1 cellular context compared by ENCODE assay signal in genomic region chr5:172788771-172789686, GRCh38.
A peak's percentile ranks its signal among the peaks of the same experiment; 100 is the strongest.
TF ChIP-seq lines count a peak whose summit lies in the region.

No MANE protein-coding gene starts in this region.

TF ChIP-seq in HepG2, 621 proteins besides CTCF, POLR2A, EP300 and RAD21 (continued from another document and continues in another):
- no peak for TF ChIP-seq HMGXB3 (CRISPR knock-in tag; IDR thresholded peaks at IDR 0.05; ENCODE audit: borderline replicate concordance)
- no peak for TF ChIP-seq MAX (IDR thresholded peaks at IDR 0.05)
- TF ChIP-seq HNRNPK (IDR thresholded peaks at IDR 0.05; ENCODE audit: low read depth, low read length, poor library complexity, severe bottlenecking) = no peak
- TF ChIP-seq ZNF878 (CRISPR knock-in tag; IDR thresholded peaks at IDR 0.05) = no peak
- no peak for TF ChIP-seq YY1 (IDR thresholded peaks at IDR 0.05; ENCODE audit: insufficient read depth, insufficient replicate concordance, low read depth, low read length)
- no peak for TF ChIP-seq ZNF136 (CRISPR knock-in tag; IDR thresholded peaks at IDR 0.05; ENCODE audit: low read depth)
- TF ChIP-seq ARNT2 (CRISPR knock-in tag; IDR thresholded peaks at IDR 0.05; ENCODE audit: low read depth) = no peak
- TF ChIP-seq TRAFD1 (CRISPR knock-in tag; IDR thresholded peaks at IDR 0.05; ENCODE audit: borderline replicate concordance) = no peak; the same call in 1 of the 2 replicates
- no peak for TF ChIP-seq NCOA2 (CRISPR knock-in tag; IDR thresholded peaks at IDR 0.05)
- TF ChIP-seq ZNF260 (CRISPR knock-in tag; IDR thresholded peaks at IDR 0.05; ENCODE audit: borderline replicate concordance, low read depth) = no peak
- no peak for TF ChIP-seq HNRNPL (IDR thresholded peaks at IDR 0.05; ENCODE audit: low read depth, low read length)
- no peak for TF ChIP-seq GZF1 (CRISPR knock-in tag; IDR thresholded peaks at IDR 0.05)
- no peak for TF ChIP-seq TOPORS (CRISPR knock-in tag; IDR thresholded peaks at IDR 0.05)
- no peak for TF ChIP-seq RBM39 (IDR thresholded peaks at IDR 0.05; ENCODE audit: low read depth, low read length, poor library complexity, severe bottlenecking)
- TF ChIP-seq HMGA1 (CRISPR knock-in tag; conservative IDR thresholded peaks at IDR 0.05) = no peak
- no peak for TF ChIP-seq YEATS2 (CRISPR knock-in tag; IDR thresholded peaks at IDR 0.05; ENCODE audit: borderline replicate concordance)
- TF ChIP-seq ZFX (CRISPR knock-in tag; IDR thresholded peaks at IDR 0.05; ENCODE audit: low read depth) = peak; percentile 56
- no peak for TF ChIP-seq ZNF275 (CRISPR knock-in tag; IDR thresholded peaks at IDR 0.05; ENCODE audit: borderline replicate concordance)
- TF ChIP-seq KLF11 (CRISPR knock-in tag; IDR thresholded peaks at IDR 0.05) = no peak
- TF ChIP-seq TBL1XR1 (IDR thresholded peaks at IDR 0.05; ENCODE audit: borderline replicate concordance, low read length, partially characterized antibody) = peak; percentile 13
- TF ChIP-seq DNMT3B (CRISPR knock-in tag; conservative IDR thresholded peaks at IDR 0.05) = no peak
- no peak for TF ChIP-seq ZNF816 (CRISPR knock-in tag; IDR thresholded peaks at IDR 0.05; ENCODE audit: borderline replicate concordance)
- no peak for TF ChIP-seq NCOA1 (CRISPR knock-in tag; IDR thresholded peaks at IDR 0.05)
- TF ChIP-seq TCF7 (IDR thresholded peaks at IDR 0.05; ENCODE audit: low read depth) = no peak
- TF ChIP-seq SIX1 (CRISPR knock-in tag; IDR thresholded peaks at IDR 0.05; ENCODE audit: borderline replicate concordance) = no peak
- no peak for TF ChIP-seq MXD1 (CRISPR knock-in tag; IDR thresholded peaks at IDR 0.05)
- TF ChIP-seq NR2F1 (CRISPR knock-in tag; IDR thresholded peaks at IDR 0.05) = peak; percentile 47 to 72; a peak in 3 of 4 replicates
- no peak for TF ChIP-seq RNF2 (conservative IDR thresholded peaks at IDR 0.05; ENCODE audit: low read depth)
- peak; percentile 47; the same call in 1 of the 2 replicates for TF ChIP-seq ZNF556 (CRISPR knock-in tag; IDR thresholded peaks at IDR 0.05; ENCODE audit: borderline replicate concordance)
- TF ChIP-seq HNRNPUL1 (IDR thresholded peaks at IDR 0.05; ENCODE audit: low read depth, low read length) = no peak
- TF ChIP-seq NFKBIZ (CRISPR knock-in tag; IDR thresholded peaks at IDR 0.05) = no peak
- TF ChIP-seq TRIM22 (IDR thresholded peaks at IDR 0.05) = no peak
- TF ChIP-seq TIGD3 (CRISPR knock-in tag; IDR thresholded peaks at IDR 0.05; ENCODE audit: borderline replicate concordance) = no peak
- TF ChIP-seq TP53 (CRISPR knock-in tag; conservative IDR thresholded peaks at IDR 0.05) = no peak
- no peak for TF ChIP-seq ZNF407 (CRISPR knock-in tag; IDR thresholded peaks at IDR 0.05; ENCODE audit: not compliant biosample characterization)
- TF ChIP-seq GTF3A (CRISPR knock-in tag; conservative IDR thresholded peaks at IDR 0.05) = no peak
- peak; percentile 68 for TF ChIP-seq HDAC1 (CRISPR knock-in tag; IDR thresholded peaks at IDR 0.05)
- TF ChIP-seq CHD4 (IDR thresholded peaks at IDR 0.05; ENCODE audit: borderline replicate concordance, low read length) = no peak; the same call in 1 of the 2 replicates
- TF ChIP-seq ZNF574 (CRISPR knock-in tag; IDR thresholded peaks at IDR 0.05) = no peak
